16 cellular contexts compared by ENCODE assay signal in the genomic region with DNA sequence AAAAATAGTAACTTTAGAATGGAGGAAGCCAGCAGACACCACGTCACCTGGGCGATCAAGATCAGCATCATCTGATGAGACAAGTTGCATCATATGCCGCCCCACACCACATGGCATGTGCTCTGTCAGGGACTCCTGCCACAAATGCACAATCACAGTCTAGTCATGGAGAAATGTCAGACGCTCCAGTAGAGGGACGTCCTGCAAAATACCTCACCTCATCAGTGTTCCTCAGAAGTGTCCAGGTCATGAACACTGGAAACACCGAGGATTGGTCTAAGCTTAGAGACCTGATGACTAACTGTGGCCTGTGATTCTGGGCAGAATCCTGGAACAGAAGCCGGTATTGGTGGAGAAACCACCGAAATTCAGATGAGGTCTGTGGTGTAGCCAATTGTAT.
"Had no signal": no experiment of that assay in that cellular context is flagged by ENCODE, and none has a peak within 500 bp of the region (broad histone marks: within the 10 kb centered on the region; RNA-seq: fewer than 3 reads in every experiment).

No MANE protein-coding gene starts in this region.

- H3K4me3 ChIP-seq: colonic mucosa, left ventricle myocardium inferior, psoas muscle, right lobe of liver, spleen, uterus had no signal

- DNase-seq: activated T-cell treated with anti-CD3 and anti-CD28 coated beads, Interleukin-2, amount 50 U/mL, for 24 hours; caudate nucleus; colonic mucosa; effector CD8-positive, alpha-beta T cell; foreskin melanocyte; left ventricle myocardium inferior; mesendoderm; nephron progenitor cell; psoas muscle; right lobe of liver; spleen; stimulated activated CD4-positive, alpha-beta T cell treated with anti-CD3 and anti-CD28 coated beads, Interleukin-2, amount 100 ng/mL, for 24 hours; stimulated activated naive CD4-positive, alpha-beta T cell treated with Interleukin-2 at 50 U/mL for 16 hours; uterus had no signal

- H3K27me3 ChIP-seq: colonic mucosa, right lobe of liver, spleen, uterus had no signal

- H3K27ac ChIP-seq: colonic mucosa, left ventricle myocardium inferior, psoas muscle, right lobe of liver, uterus, VCaP had no signal

- ATAC-seq: right lobe of liver had no signal

- H3K4me1 ChIP-seq: colonic mucosa, right lobe of liver had no signal

- H3K4me3 Mint-ChIP-seq: activated T-cell treated with anti-CD3 and anti-CD28 coated beads, Interleukin-2, amount 50 U/mL, for 24 hours; nephron progenitor cell had no signal

- H3K36me3 ChIP-seq: colonic mucosa, left ventricle myocardium inferior, right lobe of liver, spleen, uterus had no signal

- FAIRE-seq: keratinocyte had no signal

- H3K9me3 Mint-ChIP-seq: activated T-cell treated with anti-CD3 and anti-CD28 coated beads, Interleukin-2, amount 50 U/mL, for 24 hours; nephron progenitor cell had no signal

- H3K27ac Mint-ChIP-seq: activated T-cell treated with anti-CD3 and anti-CD28 coated beads, Interleukin-2, amount 50 U/mL, for 24 hours; nephron progenitor cell had no signal

- H3K9me3 ChIP-seq: colonic mucosa, left ventricle myocardium inferior, psoas muscle, right lobe of liver, spleen, uterus had no signal

- H3K27me3 Mint-ChIP-seq: activated T-cell treated with anti-CD3 and anti-CD28 coated beads, Interleukin-2, amount 50 U/mL, for 24 hours had no signal
